Comparison of ENCODE assay signal across 1 cellular context in genomic region chr5:32489791-32490581, GRCh38.
TF ChIP-seq lines count a peak whose summit lies in the region.

No MANE protein-coding gene starts in this region.

TF ChIP-seq in HEK293, 187 proteins besides CTCF, POLR2A, EP300 and RAD21 (continued from another document and continues in another):
- peak; percentile 71 for TF ChIP-seq KLF10 (tag by site-specific recombination; IDR thresholded peaks at IDR 0.05)
- TF ChIP-seq ZBTB1 (tag by site-specific recombination; IDR thresholded peaks at IDR 0.05): no peak
- no peak for TF ChIP-seq ZNF37A (tag by site-specific recombination; IDR thresholded peaks at IDR 0.05)
- no peak for TF ChIP-seq ZNF555 (tag by site-specific recombination; conservative IDR thresholded peaks at IDR 0.05)
- TF ChIP-seq ZFP37 (tag by site-specific recombination; IDR thresholded peaks at IDR 0.05): peak; percentile 42; the same call in 1 of the 2 replicates
- no peak for TF ChIP-seq ZNF221 (tag by site-specific recombination; IDR thresholded peaks at IDR 0.05; ENCODE audit: borderline replicate concordance)
- TF ChIP-seq ZNF670 (tag by site-specific recombination; IDR thresholded peaks at IDR 0.05; ENCODE audit: low read depth): no peak
- TF ChIP-seq BCL11A (tag by site-specific recombination; IDR thresholded peaks at IDR 0.05; ENCODE audit: low read depth): peak; percentile 96
- TF ChIP-seq ZNF600 (tag by site-specific recombination; IDR thresholded peaks at IDR 0.05): no peak
- TF ChIP-seq ZNF561 (tag by site-specific recombination; IDR thresholded peaks at IDR 0.05; ENCODE audit: borderline replicate concordance): peak; percentile 70; the same call in 1 of the 2 replicates
- TF ChIP-seq ZNF324 (tag by site-specific recombination; IDR thresholded peaks at IDR 0.05): peak; percentile 82
- TF ChIP-seq ZNF174 (tag by site-specific recombination; IDR thresholded peaks at IDR 0.05): 0 out of 2 replicates have a peak, but pooled peaks have one; percentile 7
- no peak for TF ChIP-seq ZNF548 (tag by site-specific recombination; IDR thresholded peaks at IDR 0.05)
- no peak; the same call in 1 of the 2 replicates for TF ChIP-seq SCRT2 (tag by site-specific recombination; IDR thresholded peaks at IDR 0.05)
- no peak for TF ChIP-seq ZNF114 (tag by site-specific recombination; IDR thresholded peaks at IDR 0.05)
- peak; percentile 91 for TF ChIP-seq ZNF843 (tag by site-specific recombination; IDR thresholded peaks at IDR 0.05)
- TF ChIP-seq ZIC2 (tag by site-specific recombination; IDR thresholded peaks at IDR 0.05): peak; percentile 8; the same call in 1 of the 2 replicates
- peak; percentile 94 for TF ChIP-seq ZNF654 (tag by site-specific recombination; IDR thresholded peaks at IDR 0.05; ENCODE audit: low read depth)
- peak; percentile 70 for TF ChIP-seq FEZF1 (tag by site-specific recombination; IDR thresholded peaks at IDR 0.05)
- TF ChIP-seq ZNF433 (tag by site-specific recombination; IDR thresholded peaks at IDR 0.05; ENCODE audit: low read depth): no peak
- TF ChIP-seq, protein P1, sequence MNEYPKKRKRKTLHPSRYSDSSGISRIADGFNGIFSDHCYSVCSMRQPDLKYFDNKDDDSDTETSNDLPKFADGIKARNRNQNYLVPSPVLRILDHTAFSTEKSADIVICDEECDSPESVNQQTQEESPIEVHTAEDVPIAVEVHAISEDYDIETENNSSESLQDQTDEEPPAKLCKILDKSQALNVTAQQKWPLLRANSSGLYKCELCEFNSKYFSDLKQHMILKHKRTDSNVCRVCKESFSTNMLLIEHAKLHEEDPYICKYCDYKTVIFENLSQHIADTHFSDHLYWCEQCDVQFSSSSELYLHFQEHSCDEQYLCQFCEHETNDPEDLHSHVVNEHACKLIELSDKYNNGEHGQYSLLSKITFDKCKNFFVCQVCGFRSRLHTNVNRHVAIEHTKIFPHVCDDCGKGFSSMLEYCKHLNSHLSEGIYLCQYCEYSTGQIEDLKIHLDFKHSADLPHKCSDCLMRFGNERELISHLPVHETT (tag by site-specific recombination; IDR thresholded peaks at IDR 0.05): peak; percentile 84; the same call in 1 of the 2 replicates
- TF ChIP-seq ZNF239 (tag by site-specific recombination; IDR thresholded peaks at IDR 0.05): no peak
- TF ChIP-seq PRDM4 (tag by site-specific recombination; IDR thresholded peaks at IDR 0.05): peak; percentile 71
- TF ChIP-seq ZNF184 (tag by site-specific recombination; IDR thresholded peaks at IDR 0.05): peak; percentile 93
- TF ChIP-seq ZNF596 (tag by site-specific recombination; IDR thresholded peaks at IDR 0.05): no peak
- no peak for TF ChIP-seq ZNF544 (tag by site-specific recombination; IDR thresholded peaks at IDR 0.05)
- TF ChIP-seq SCRT1 (tag by site-specific recombination; IDR thresholded peaks at IDR 0.05; ENCODE audit: borderline replicate concordance): no peak
- peak; percentile 99 for TF ChIP-seq ZNF660 (tag by site-specific recombination; IDR thresholded peaks at IDR 0.05)
- peak; percentile 53; the same call in 1 of the 2 replicates for TF ChIP-seq ZNF76 (tag by site-specific recombination; IDR thresholded peaks at IDR 0.05; ENCODE audit: borderline replicate concordance, low read depth)
- TF ChIP-seq, protein P2, sequence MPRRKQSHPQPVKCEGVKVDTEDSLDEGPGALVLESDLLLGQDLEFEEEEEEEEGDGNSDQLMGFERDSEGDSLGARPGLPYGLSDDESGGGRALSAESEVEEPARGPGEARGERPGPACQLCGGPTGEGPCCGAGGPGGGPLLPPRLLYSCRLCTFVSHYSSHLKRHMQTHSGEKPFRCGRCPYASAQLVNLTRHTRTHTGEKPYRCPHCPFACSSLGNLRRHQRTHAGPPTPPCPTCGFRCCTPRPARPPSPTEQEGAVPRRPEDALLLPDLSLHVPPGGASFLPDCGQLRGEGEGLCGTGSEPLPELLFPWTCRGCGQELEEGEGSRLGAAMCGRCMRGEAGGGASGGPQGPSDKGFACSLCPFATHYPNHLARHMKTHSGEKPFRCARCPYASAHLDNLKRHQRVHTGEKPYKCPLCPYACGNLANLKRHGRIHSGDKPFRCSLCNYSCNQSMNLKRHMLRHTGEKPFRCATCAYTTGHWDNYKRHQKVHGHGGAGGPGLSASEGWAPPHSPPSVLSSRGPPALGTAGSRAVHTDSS (tag by site-specific recombination; IDR thresholded peaks at IDR 0.05): no peak
- TF ChIP-seq ZBTB48 (tag by site-specific recombination; IDR thresholded peaks at IDR 0.05): no peak
- TF ChIP-seq ZNF837 (tag by site-specific recombination; IDR thresholded peaks at IDR 0.05): no peak
- no peak for TF ChIP-seq KLF9 (tag by site-specific recombination; IDR thresholded peaks at IDR 0.05; ENCODE audit: low read depth)
- no peak for TF ChIP-seq ZBTB7A (tag by site-specific recombination; IDR thresholded peaks at IDR 0.05; ENCODE audit: low read depth)
- peak; percentile 87 for TF ChIP-seq ZNF664 (tag by site-specific recombination; IDR thresholded peaks at IDR 0.05)
- no peak for TF ChIP-seq ZNF776 (tag by site-specific recombination; IDR thresholded peaks at IDR 0.05; ENCODE audit: borderline replicate concordance)
- TF ChIP-seq ZNF785 (tag by site-specific recombination; IDR thresholded peaks at IDR 0.05): no peak
- no peak for TF ChIP-seq REPIN1 (tag by site-specific recombination; IDR thresholded peaks at IDR 0.05; ENCODE audit: low read depth)
- TF ChIP-seq ZNF549 (tag by site-specific recombination; IDR thresholded peaks at IDR 0.05): peak; percentile 7; the same call in 1 of the 2 replicates
- TF ChIP-seq SP7 (tag by site-specific recombination; IDR thresholded peaks at IDR 0.05): peak; percentile 84
- no peak for TF ChIP-seq ZNF624 (tag by site-specific recombination; IDR thresholded peaks at IDR 0.05)
- TF ChIP-seq SP3 (tag by site-specific recombination; IDR thresholded peaks at IDR 0.05): no peak
- TF ChIP-seq SALL2 (tag by site-specific recombination; IDR thresholded peaks at IDR 0.05; ENCODE audit: borderline replicate concordance): no peak
- peak; percentile 88 for TF ChIP-seq ZNF24 (tag by site-specific recombination; IDR thresholded peaks at IDR 0.05)
- peak; percentile 44; the same call in 1 of the 2 replicates for TF ChIP-seq ZNF626 (tag by site-specific recombination; IDR thresholded peaks at IDR 0.05)
- TF ChIP-seq, protein P3, sequence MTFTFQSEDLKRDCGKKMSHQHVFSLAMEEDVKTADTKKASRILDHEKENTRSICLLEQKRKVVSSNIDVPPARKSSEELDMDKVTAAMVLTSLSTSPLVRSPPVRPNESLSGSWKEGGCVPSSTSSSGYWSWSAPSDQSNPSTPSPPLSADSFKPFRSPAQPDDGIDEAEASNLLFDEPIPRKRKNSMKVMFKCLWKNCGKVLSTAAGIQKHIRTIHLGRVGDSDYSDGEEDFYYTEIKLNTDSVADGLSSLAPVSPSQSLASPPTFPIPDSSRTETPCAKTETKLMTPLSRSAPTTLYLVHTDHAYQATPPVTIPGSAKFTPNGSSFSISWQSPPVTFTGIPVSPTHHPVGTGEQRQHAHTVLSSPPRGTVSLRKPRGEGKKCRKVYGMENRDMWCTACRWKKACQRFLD (tag by site-specific recombination; IDR thresholded peaks at IDR 0.05): no peak
- TF ChIP-seq TSHZ1 (tag by site-specific recombination; IDR thresholded peaks at IDR 0.05; ENCODE audit: borderline replicate concordance): peak; percentile 59
- TF ChIP-seq ZNF146 (tag by site-specific recombination; IDR thresholded peaks at IDR 0.05): no peak
- no peak for TF ChIP-seq ZSCAN16 (tag by site-specific recombination; IDR thresholded peaks at IDR 0.05)
- TF ChIP-seq ZEB2 (tag by site-specific recombination; IDR thresholded peaks at IDR 0.05): peak; percentile 98
- no peak for TF ChIP-seq ZNF701 (tag by site-specific recombination; IDR thresholded peaks at IDR 0.05)
- peak; percentile 59; the same call in 1 of the 2 replicates for TF ChIP-seq ZNF449 (tag by site-specific recombination; IDR thresholded peaks at IDR 0.05)
- peak; percentile 86 for TF ChIP-seq PATZ1 (tag by site-specific recombination; IDR thresholded peaks at IDR 0.05)
- no peak for TF ChIP-seq ZNF529 (tag by site-specific recombination; IDR thresholded peaks at IDR 0.05; ENCODE audit: insufficient replicate concordance)
- TF ChIP-seq ZNF747 (tag by site-specific recombination; IDR thresholded peaks at IDR 0.05): no peak
- no peak; the same call in 1 of the 2 replicates for TF ChIP-seq YY2 (tag by site-specific recombination; IDR thresholded peaks at IDR 0.05)
- TF ChIP-seq ZNF223 (tag by site-specific recombination; IDR thresholded peaks at IDR 0.05): no peak
- no peak for TF ChIP-seq ZNF157 (tag by site-specific recombination; IDR thresholded peaks at IDR 0.05)
- TF ChIP-seq ZSCAN23 (tag by site-specific recombination; IDR thresholded peaks at IDR 0.05): no peak; the same call in 1 of the 2 replicates
- TF ChIP-seq, protein P4, sequence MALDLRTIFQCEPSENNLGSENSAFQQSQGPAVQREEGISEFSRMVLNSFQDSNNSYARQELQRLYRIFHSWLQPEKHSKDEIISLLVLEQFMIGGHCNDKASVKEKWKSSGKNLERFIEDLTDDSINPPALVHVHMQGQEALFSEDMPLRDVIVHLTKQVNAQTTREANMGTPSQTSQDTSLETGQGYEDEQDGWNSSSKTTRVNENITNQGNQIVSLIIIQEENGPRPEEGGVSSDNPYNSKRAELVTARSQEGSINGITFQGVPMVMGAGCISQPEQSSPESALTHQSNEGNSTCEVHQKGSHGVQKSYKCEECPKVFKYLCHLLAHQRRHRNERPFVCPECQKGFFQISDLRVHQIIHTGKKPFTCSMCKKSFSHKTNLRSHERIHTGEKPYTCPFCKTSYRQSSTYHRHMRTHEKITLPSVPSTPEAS (tag by site-specific recombination; IDR thresholded peaks at IDR 0.05): no peak
- no peak for TF ChIP-seq ZNF473 (tag by site-specific recombination; IDR thresholded peaks at IDR 0.05)
- no peak for TF ChIP-seq ZNF530 (tag by site-specific recombination; IDR thresholded peaks at IDR 0.05; ENCODE audit: low read depth)
